1 cellular context compared by ENCODE assay signal in genomic region chr4:6706173-6706572, GRCh38.
TF ChIP-seq lines count a peak whose summit lies in the region.

No MANE protein-coding gene starts in this region.

TF ChIP-seq in neural cell, 6 proteins besides CTCF, POLR2A, EP300 and RAD21 (continued from another document):
- TF ChIP-seq REST (IDR thresholded peaks at IDR 0.05; ENCODE audit: borderline replicate concordance): no peak
- TF ChIP-seq MXI1 (conservative IDR thresholded peaks at IDR 0.05; ENCODE audit: poor library complexity, severe bottlenecking): no peak
- no peak for TF ChIP-seq TAF1 (IDR thresholded peaks at IDR 0.05; ENCODE audit: low read depth)
- no peak for TF ChIP-seq POLR2AphosphoS5 (IDR thresholded peaks at IDR 0.05)
- TF ChIP-seq SMC3 (conservative IDR thresholded peaks at IDR 0.05; ENCODE audit: poor library complexity): no peak
